ENCODE assay signal across 8 cellular contexts in the genomic region with DNA sequence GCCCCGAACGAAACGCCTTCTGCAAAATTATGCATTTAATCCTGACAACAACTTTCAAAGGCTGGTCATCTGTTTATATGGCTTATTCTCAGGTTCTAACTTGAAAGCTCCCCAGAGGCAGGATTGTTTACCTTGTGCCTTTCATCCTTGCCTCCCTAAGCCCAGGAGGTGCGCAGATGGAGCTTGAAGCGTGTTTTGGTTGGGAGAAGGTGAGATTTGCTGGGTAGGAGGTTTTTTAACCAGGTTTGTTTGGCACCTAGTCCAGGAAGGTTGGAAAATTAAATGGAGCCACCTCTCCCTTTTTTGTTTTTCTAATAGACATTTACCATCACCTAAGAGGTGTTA. TPM values are rescaled to one million over a fixed set of nuclear protein-coding genes. Genes with fewer than 3 reads are reported as not detected.
A peak's percentile ranks its signal among the peaks of the same experiment; 100 is the strongest.
DNase-seq lines count a peak whose midpoint lies in the region; ATAC-seq and TF ChIP-seq lines count a peak whose summit lies in the region.

No MANE protein-coding gene starts in this region.

- TF ChIP-seq CTCF in left ventricle myocardium inferior (IDR thresholded peaks at IDR 0.05; ENCODE audit: borderline replicate concordance) (no peak), astrocyte of the spinal cord (IDR thresholded peaks at IDR 0.05; ENCODE audit: low read depth, low read length) (no peak)

- H3K36me3 ChIP-seq in left ventricle myocardium inferior = no peaks in the 10 kb centered on the region

- in situ Hi-C loops in astrocyte of the spinal cord (cut with HindIII; ENCODE audit: low sequenced_read_pairs) = no loop called here

- H3K4me3 ChIP-seq in left ventricle myocardium inferior (peak overlapping the region; percentile 80), astrocyte of the spinal cord (ENCODE audit: low read depth, low read length) (peak overlapping the region; percentile 66)

- DNase-seq in left ventricle myocardium inferior = no peak
- no peak for DNase-seq in Right ventricle myocardium inferior (ENCODE audit: missing footprints)
- no peak for DNase-seq in astrocyte of the spinal cord (ENCODE audit: low read depth, low spot score)
- no peak for DNase-seq in memory B cell (ENCODE audit: low spot score in 2 of 2)
- DNase-seq in NCI-H2196 treated with DMSO at 0.1 percent for 48 hours (lab: John Stamatoyannopoulos, UW; ENCODE audit: unreplicated experiment) = no peak
- DNase-seq in DMS153 treated with DMSO at 0.1 percent for 48 hours (lab: John Stamatoyannopoulos, UW; ENCODE audit: unreplicated experiment) = no peak
- no peak for DNase-seq in NCI-H510A treated with DMSO at 0.1 percent for 48 hours (lab: John Stamatoyannopoulos, UW)

- H3K27me3 ChIP-seq in left ventricle myocardium inferior (ENCODE audit: low read depth) = no peaks in the 10 kb centered on the region

- peaks cover 29% of the 10 kb centered on the region for H3K4me1 Mint-ChIP-seq in memory B cell

- intact Hi-C loops in left ventricle myocardium inferior (cut with micrococcal nuclease) (no loop called here), Right ventricle myocardium inferior (cut with DNase I) (loop anchor here (5.0 kb wide), 1 partner anchor 72 kb away; a partner anchor contains a TSS)

- peaks cover 39% of the 10 kb centered on the region for H3K4me1 ChIP-seq in left ventricle myocardium inferior

- H3K27ac Mint-ChIP-seq in memory B cell = peak overlapping the region; percentile 89

- H3K36me3 Mint-ChIP-seq in memory B cell = peaks cover 5% of the 10 kb centered on the region

- H3K27me3 Mint-ChIP-seq in memory B cell = no peaks in the 10 kb centered on the region

- H3K4me3 Mint-ChIP-seq in memory B cell = peak overlapping the region; percentile 96

- no peak for ATAC-seq in Right ventricle myocardium inferior
- no peak for ATAC-seq in memory B cell (ENCODE audit: low read depth)
- ATAC-seq in GM21526 (IDR thresholded peaks at IDR 0.05; ENCODE audit: low FRiP score, unreplicated experiment) = no peak

- no peaks in the 10 kb centered on the region for H3K9me3 Mint-ChIP-seq in memory B cell

- H3K9me3 ChIP-seq in left ventricle myocardium inferior (replicated peaks) = no peaks in the 10 kb centered on the region

- H3K27ac ChIP-seq in left ventricle myocardium inferior (replicated peaks) = peak overlapping the region; percentile 87

RNA-seq across cellular contexts. Expression of a gene that starts 0.7 kb away (rescaled TPM):
- 22.5 TPM for total RNA-seq in left ventricle myocardium inferior
- total RNA-seq in Right ventricle myocardium inferior = 24.1 TPM
